ENCODE assay signal across 18 cellular contexts in genomic region chr12:103093499-103094106, GRCh38.
DNase-seq lines count a peak whose midpoint lies in the region; ATAC-seq, FAIRE-seq and TF ChIP-seq lines count a peak whose summit lies in the region.
"Had no signal": no experiment of that assay in that cellular context is flagged by ENCODE, and none has a peak within 500 bp of the region (broad histone marks: within the 10 kb centered on the region; RNA-seq: fewer than 3 reads in every experiment).

No MANE protein-coding gene starts in this region.

- no peak for TF ChIP-seq POLR2A in breast epithelium (IDR thresholded peaks at IDR 0.05)

- no peak overlapping the region for H3K14ac ChIP-seq in trophoblast cell (ENCODE audit: low read length)

- no peak for TF ChIP-seq CTCF in bronchial epithelial cell (IDR thresholded peaks at IDR 0.05; ENCODE audit: insufficient read depth, low read length, severe bottlenecking)
- TF ChIP-seq CTCF in breast epithelium (IDR thresholded peaks at IDR 0.05) = no peak

- no peaks in the 10 kb centered on the region for H3K79me1 ChIP-seq in trophoblast cell (ENCODE audit: low read length)

- no peak overlapping the region for H4K8ac ChIP-seq in trophoblast cell (ENCODE audit: low read depth, low read length)

- WGBS in trophoblast cell (ENCODE audit: extremely low coverage, insufficient coverage, insufficient read length) = no CpG with 5 or more reads among the region's 3 CpGs

- H3K18ac ChIP-seq in trophoblast cell (ENCODE audit: low read length) = no peak overlapping the region

- no peak overlapping the region for H4K12ac ChIP-seq in trophoblast cell (ENCODE audit: low read depth, low read length)

- H3K4me1 ChIP-seq in trophoblast cell (ENCODE audit: control insufficient read depth in 1 of 2, insufficient read depth in 2 of 2, low read length in 2 of 2) (peaks cover 0 to 6% of the 10 kb centered on the region in 2 experiments), breast epithelium (no peaks in the 10 kb centered on the region)
- H3K4me1 ChIP-seq: A549 had no signal

- H3K23ac ChIP-seq in trophoblast cell (ENCODE audit: low read length) = no peak overlapping the region

- intact Hi-C loops in left colon (cut with DNase I, micrococcal nuclease) = no loop called here
- intact Hi-C loops in breast epithelium (cut with DNase I; ENCODE audit: low total_unique reads) = no loop called here

- no peak overlapping the region for H2BK5ac ChIP-seq in trophoblast cell (ENCODE audit: low read depth, low read length, poor library complexity)

- H3K4me3 ChIP-seq in bronchial epithelial cell (ENCODE audit: low read depth, low read length) = no peak overlapping the region
- H3K4me3 ChIP-seq in trophoblast cell (ENCODE audit: low read depth, low read length) = no peak overlapping the region
- H3K4me3 ChIP-seq in breast epithelium = no peak overlapping the region
- H3K4me3 ChIP-seq: A549, K562 had no signal

- DNase-seq in HT-29 (ENCODE audit: low spot score) (peak; percentile 3), bronchial epithelial cell (ENCODE audit: low read depth) (no peak), left colon (peak; percentile 22 to 35), trophoblast cell (peak; percentile 30 to 54), HCEC 1CT (no peak), breast epithelium (ENCODE audit: low spot score in 2 of 2) (no peak)
- DNase-seq in activated naive CD4-positive, alpha-beta T cell treated with anti-CD3 and anti-CD28 coated beads, Interleukin-2, amount 50 U/mL, for 16 hours = no peak
- DNase-seq: C1 segment of cervical spinal cord, H7, NCI-H1417 treated with DMSO at 0.1 percent for 48 hours, NCI-H2029, NCI-H2171, NCI-H446 treated with DMSO at 0.1 percent for 48 hours, PC-3 had no signal

- H3K27ac ChIP-seq in trophoblast cell (ENCODE audit: low read depth, low read length) = no peak overlapping the region
- no peak overlapping the region for H3K27ac ChIP-seq in breast epithelium
- H3K27ac ChIP-seq: A549 had no signal

- no peak overlapping the region for H3K9ac ChIP-seq in trophoblast cell (ENCODE audit: low read length)

- no peaks in the 10 kb centered on the region for H3K9me3 ChIP-seq in trophoblast cell (ENCODE audit: insufficient read depth, low read depth, low read length)
- no peaks in the 10 kb centered on the region for H3K9me3 ChIP-seq in breast epithelium
- H3K9me3 ChIP-seq: A549 had no signal

- H4K91ac ChIP-seq in trophoblast cell (ENCODE audit: low read depth, low read length) = no peak overlapping the region

- H2AFZ ChIP-seq in trophoblast cell (ENCODE audit: insufficient read depth, low read length, poor library complexity) = no peak overlapping the region

- no peak overlapping the region for H3K4ac ChIP-seq in trophoblast cell (ENCODE audit: low read depth, low read length)

- H3K36me3 ChIP-seq in bronchial epithelial cell (ENCODE audit: control insufficient read depth, insufficient read depth, low read length) (no peaks in the 10 kb centered on the region), trophoblast cell (ENCODE audit: control insufficient read depth in 1 of 2, insufficient read depth in 2 of 2, low read length in 2 of 2) (no peaks in the 10 kb centered on the region), breast epithelium (no peaks in the 10 kb centered on the region)

- H3K27me3 ChIP-seq in bronchial epithelial cell (ENCODE audit: control insufficient read depth, insufficient read depth, low read length) (no peaks in the 10 kb centered on the region), trophoblast cell (ENCODE audit: insufficient read depth, low read length) (no peaks in the 10 kb centered on the region), breast epithelium (no peaks in the 10 kb centered on the region)

- H2BK120ac ChIP-seq in trophoblast cell (ENCODE audit: insufficient read depth, low read length, poor library complexity) = no peak overlapping the region

- H3K4me2 ChIP-seq in trophoblast cell (ENCODE audit: low read length) = no peak overlapping the region
- H3K4me2 ChIP-seq: A549 had no signal

- no peak overlapping the region for H2AK5ac ChIP-seq in trophoblast cell (ENCODE audit: low read length)

- ATAC-seq in left colon (peak; percentile 99), GM18861 (IDR thresholded peaks at IDR 0.05; ENCODE audit: unreplicated experiment) (no peak)
- ATAC-seq: A549, K562, PC-3 had no signal

- H2BK12ac ChIP-seq in trophoblast cell (ENCODE audit: low read length) = no peak overlapping the region

- H3K79me2 ChIP-seq in trophoblast cell (ENCODE audit: control insufficient read depth, insufficient read depth, low read length, poor library complexity) = no peaks in the 10 kb centered on the region

- FAIRE-seq in bronchial epithelial cell (lab: Jason Lieb, UNC) = peak; percentile 81
- FAIRE-seq: A549, GM19239, K562 had no signal

Comparison
In these comparisons a context has a peak if more than half of its experiments do, and no peak if none do; other contexts are left out.
1. DNase-seq: peak in HT-29 (single experiment), left colon (2 of 2) and trophoblast cell (2 of 2); none in bronchial epithelial cell (single experiment), activated naive CD4-positive, alpha-beta T cell treated with anti-CD3 and anti-CD28 coated beads, Interleukin-2, amount 50 U/mL, for 16 hours (single experiment), HCEC 1CT (single experiment) and breast epithelium (0 of 2).